ENCODE assay signal across 8 cellular contexts in the genomic region with DNA sequence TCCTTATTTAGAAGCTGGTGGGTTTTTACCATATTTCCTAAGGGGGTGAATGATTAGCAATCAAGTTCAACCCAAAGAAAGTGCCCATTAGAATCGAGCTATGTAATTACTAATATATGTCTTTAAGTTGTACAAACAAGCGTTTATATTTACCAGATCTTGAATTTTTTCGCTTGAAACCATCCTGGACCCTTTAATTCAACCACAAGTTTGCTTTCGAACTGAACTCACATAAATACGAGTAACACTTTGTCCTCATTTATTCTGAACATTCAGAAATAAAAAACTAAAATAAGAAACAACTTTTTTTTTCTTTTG. TPM values are rescaled to one million over a fixed set of nuclear protein-coding genes. Genes with fewer than 3 reads are reported as not detected.
DNase-seq lines count a peak whose midpoint lies in the region; ATAC-seq and TF ChIP-seq lines count a peak whose summit lies in the region.

No MANE protein-coding gene starts in this region.

- H3K4me3 ChIP-seq in DND-41 (ENCODE audit: low read depth in 1 of 2, low read length in 2 of 2) (peak overlapping the region; percentile 41 to 87), PC-9 (peak overlapping the region; percentile 77), epithelial cell of esophagus (ENCODE audit: low read length) (peak overlapping the region; percentile 86), psoas muscle (peak overlapping the region; percentile 99)

- 55 to 63% (median 55%) methylated on average over 5 of the region's 5 CpGs for WGBS in psoas muscle, 3 donors

- H2AFZ ChIP-seq in DND-41 (ENCODE audit: low read depth, low read length) (peak overlapping the region; percentile 98; the same call in 1 of the 2 replicates), PC-9 (no peak overlapping the region)

- POLR2A ChIA-PET in PC-9 (lab: Charles Lee; ENCODE audit: unreplicated experiment), result interaction anchor here (0.6 to 0.7 kb wide), 3 partner anchors 25 to 1121 kb away, joined by 3 to 9 read pairs (median 5); no protein-coding TSS in a partner anchor

- intact Hi-C loops in PC-9 (cut with micrococcal nuclease; ENCODE audit: unreplicated experiment), result loop anchor here (2.0 to 10.0 kb wide), 2 partner anchors 78 to 284 kb away; a partner anchor contains a TSS
- intact Hi-C loops in psoas muscle (cut with DNase I), result no loop called here

- H3K79me2 ChIP-seq in DND-41 (ENCODE audit: insufficient read depth, low read length) (peaks cover 67% of the 10 kb centered on the region), PC-9 (ENCODE audit: low read depth) (peaks cover 61% of the 10 kb centered on the region)

- no peak for TF ChIP-seq CTCF in DND-41 (IDR thresholded peaks at IDR 0.05; ENCODE audit: borderline replicate concordance, extremely low read depth, low read length, poor library complexity, severe bottlenecking)
- TF ChIP-seq CTCF in PC-9 (conservative IDR thresholded peaks at IDR 0.05), result no peak
- TF ChIP-seq CTCF in epithelial cell of esophagus (IDR thresholded peaks at IDR 0.05; ENCODE audit: insufficient read depth, low read depth, low read length, missing control alignments), result no peak
- TF ChIP-seq CTCF in psoas muscle (IDR thresholded peaks at IDR 0.05), result no peak

- ATAC-seq in DND-41 (ENCODE audit: insufficient read depth, low read depth) (no peak), psoas muscle (no peak), HG02642 (IDR thresholded peaks at IDR 0.05; ENCODE audit: poor library complexity, unreplicated experiment) (no peak)

- no peaks in the 10 kb centered on the region for H3K9me2 ChIP-seq in PC-9 (ENCODE audit: insufficient read depth)

- H3K4me1 ChIP-seq in DND-41 (ENCODE audit: insufficient read depth, low read length), result peaks cover 44% of the 10 kb centered on the region
- H3K4me1 ChIP-seq in PC-9 (replicated peaks; ENCODE audit: insufficient read depth), result peaks cover 32% of the 10 kb centered on the region
- H3K4me1 ChIP-seq in psoas muscle, result peaks cover 14% of the 10 kb centered on the region

- H3K36me3 ChIP-seq in DND-41 (ENCODE audit: insufficient read depth, low read length) (peaks cover 28% of the 10 kb centered on the region), PC-9 (ENCODE audit: low read depth) (peaks cover 45% of the 10 kb centered on the region), psoas muscle (ENCODE audit: insufficient read depth in 1 of 2, low read depth in 1 of 2) (peaks cover 0 to 45% of the 10 kb centered on the region in 2 donors)

- H3K27ac ChIP-seq in DND-41 (ENCODE audit: low read length) (peak overlapping the region; percentile 86), PC-9 (peak overlapping the region; percentile 97), psoas muscle (no peak overlapping the region)

- no peak for DNase-seq in DND-41
- DNase-seq in PC-9, result no peak
- no peak for DNase-seq in epithelial cell of esophagus (ENCODE audit: low read depth)
- no peak for DNase-seq in psoas muscle
- no peak for DNase-seq in cerebellar nuclear complex (lab: John Stamatoyannopoulos, UW)
- no peak for DNase-seq in NCI-H1436 (lab: John Stamatoyannopoulos, UW)
- no peak for DNase-seq in NCI-H510A (lab: John Stamatoyannopoulos, UW)

- CTCF ChIA-PET in PC-9 (lab: Charles Lee), result no interaction called here

- H3F3A ChIP-seq in PC-9 (ENCODE audit: insufficient read depth, low read depth), result peaks cover 16% of the 10 kb centered on the region

- H4K20me1 ChIP-seq in DND-41 (ENCODE audit: insufficient read depth, low read length) (peaks cover 11% of the 10 kb centered on the region), PC-9 (ENCODE audit: insufficient read depth) (peaks cover 23% of the 10 kb centered on the region)

- peak overlapping the region; percentile 88 for H3K9ac ChIP-seq in DND-41 (ENCODE audit: low read depth, low read length)

- H3K4me2 ChIP-seq in DND-41 (ENCODE audit: insufficient read depth, low read length) (peak overlapping the region; percentile 85), PC-9 (peak overlapping the region; percentile 96)

- H3K9me3 ChIP-seq in DND-41 (ENCODE audit: insufficient read depth, low read length, severe bottlenecking) (no peaks in the 10 kb centered on the region), PC-9 (ENCODE audit: insufficient read depth, low read depth) (no peaks in the 10 kb centered on the region), psoas muscle (no peaks in the 10 kb centered on the region)

- BruUV-seq in PC-9 (replicated peaks; lab: Mats Ljungman, UMichigan), result no TSS peak

- H3K27me3 ChIP-seq in DND-41 (ENCODE audit: insufficient read depth, low read length, poor library complexity) (no peaks in the 10 kb centered on the region), PC-9 (ENCODE audit: insufficient read depth, low read depth) (no peaks in the 10 kb centered on the region), psoas muscle (ENCODE audit: insufficient read depth in 3 of 3, low read length in 2 of 3) (no peaks in the 10 kb centered on the region)

RNA-seq across cellular contexts. Expression of a gene that starts 1.5 kb away (rescaled TPM):
- total RNA-seq in PC-9 (2021) (235 and 269 TPM in 2 replicates), psoas muscle (10 to 100 TPM; 32.2 to 46.7 (median 39.1) TPM)
- 10 to 100 TPM; 24.4 to 40.0 (median 24.7) TPM for polyA plus RNA-seq in psoas muscle
